Comparison of ENCODE assay signal across 10 cellular contexts in genomic region chr10:73586583-73586984, GRCh38. TPM values are rescaled to one million over a fixed set of nuclear protein-coding genes. Genes with fewer than 3 reads are reported as not detected.
DNase-seq lines count a peak whose midpoint lies in the region; TF ChIP-seq lines count a peak whose summit lies in the region.
"Had no signal": no experiment of that assay in that cellular context is flagged by ENCODE, and none has a peak within 500 bp of the region (broad histone marks: within the 10 kb centered on the region; RNA-seq: fewer than 3 reads in every experiment).

No MANE protein-coding gene starts in this region.

- no peaks in the 10 kb centered on the region for H3K27me3 Mint-ChIP-seq in activated naive CD4-positive, alpha-beta T cell treated with anti-CD3 and anti-CD28 coated beads for 36 hours (ENCODE audit: low read depth)
- H3K27me3 Mint-ChIP-seq: activated naive CD8-positive, alpha-beta T cell treated with anti-CD3 and anti-CD28 coated beads, Interleukin-2, amount 10 ng/mL, durations not matched to agents 7 days and 5 days had no signal

- H3K36me3 ChIP-seq in endocrine pancreas (ENCODE audit: control insufficient read depth, insufficient read depth, low read length) = no peaks in the 10 kb centered on the region
- H3K36me3 ChIP-seq: BLaER1 treated with 17β-estradiol and CSF1 and Interleukin-3, amounts not matched to agents 10 nM and 100 nM had no signal

- H3K27me3 ChIP-seq in endocrine pancreas (ENCODE audit: control insufficient read depth, insufficient read depth, low read length) = no peaks in the 10 kb centered on the region
- H3K27me3 ChIP-seq: BLaER1 treated with 17β-estradiol and CSF1 and Interleukin-3, amounts not matched to agents 10 nM and 100 nM had no signal

- H3K4me1 Mint-ChIP-seq in activated naive CD4-positive, alpha-beta T cell treated with anti-CD3 and anti-CD28 coated beads for 36 hours (ENCODE audit: low read depth) = peaks cover 6% of the 10 kb centered on the region

- TF ChIP-seq CTCF in 22Rv1 (IDR thresholded peaks at IDR 0.05) = no peak
- no peak for TF ChIP-seq CTCF in GM20000 (IDR thresholded peaks at IDR 0.05; ENCODE audit: extremely low read depth, missing control alignments)

- no peaks in the 10 kb centered on the region for H3K9me3 Mint-ChIP-seq in activated naive CD4-positive, alpha-beta T cell treated with anti-CD3 and anti-CD28 coated beads for 36 hours

- no peak overlapping the region for H3K27ac Mint-ChIP-seq in activated naive CD4-positive, alpha-beta T cell treated with anti-CD3 and anti-CD28 coated beads for 36 hours
- H3K27ac Mint-ChIP-seq: activated naive CD8-positive, alpha-beta T cell treated with anti-CD3 and anti-CD28 coated beads, Interleukin-2, amount 10 ng/mL, durations not matched to agents 7 days and 5 days had no signal

- H3K27ac ChIP-seq in 22Rv1 = peak overlapping the region; percentile 96
- H3K27ac ChIP-seq: BLaER1 treated with 17β-estradiol and CSF1 and Interleukin-3, amounts not matched to agents 10 nM and 100 nM had no signal

- no peak overlapping the region for H3K4me3 Mint-ChIP-seq in activated naive CD4-positive, alpha-beta T cell treated with anti-CD3 and anti-CD28 coated beads for 36 hours
- H3K4me3 Mint-ChIP-seq: activated naive CD8-positive, alpha-beta T cell treated with anti-CD3 and anti-CD28 coated beads, Interleukin-2, amount 10 ng/mL, durations not matched to agents 7 days and 5 days had no signal

- no peaks in the 10 kb centered on the region for H3K9me3 ChIP-seq in endocrine pancreas (ENCODE audit: control insufficient read depth, low read length)

- CTCF ChIA-PET in activated naive CD4-positive, alpha-beta T cell treated with anti-CD3 and anti-CD28 coated beads for 36 hours (lab: Charles Lee) = interaction anchor here (0.6 to 1.3 kb wide), 2 partner anchors 55 to 330 kb away, joined by 3 to 5 read pairs; no protein-coding TSS in a partner anchor

- DNase-seq in MV-4-11 (lab: John Stamatoyannopoulos, UW) = peak; percentile 64
- peak; percentile 60 for DNase-seq in mucosa of gallbladder (ENCODE audit: low spot score)
- no peak for DNase-seq in iPS-NIHi11 (ENCODE audit: low spot score)
- DNase-seq in cortex of kidney (lab: John Stamatoyannopoulos, UW) = no peak
- DNase-seq in GM20000 (ENCODE audit: low spot score) = no peak
- no peak for DNase-seq in activated naive CD4-positive, alpha-beta T cell treated with anti-CD3 and anti-CD28 coated beads for 36 hours
- DNase-seq: activated naive CD8-positive, alpha-beta T cell treated with anti-CD3 and anti-CD28 coated beads, Interleukin-2, amount 10 ng/mL, durations not matched to agents 7 days and 5 days had no signal

- H3K4me3 ChIP-seq in endocrine pancreas (ENCODE audit: control insufficient read depth, insufficient read depth, low read length) = peak overlapping the region; percentile 8
- H3K4me3 ChIP-seq: BLaER1 treated with 17β-estradiol and CSF1 and Interleukin-3, amounts not matched to agents 10 nM and 100 nM had no signal

- H3K9ac ChIP-seq in endocrine pancreas (ENCODE audit: control insufficient read depth, insufficient read depth, low read length) = no peak overlapping the region
- H3K9ac ChIP-seq: BLaER1 treated with 17β-estradiol and CSF1 and Interleukin-3, amounts not matched to agents 10 nM and 100 nM had no signal

- intact Hi-C loops in activated naive CD4-positive, alpha-beta T cell treated with anti-CD3 and anti-CD28 coated beads for 36 hours (cut with micrococcal nuclease) = no loop called here

- H3K4me1 ChIP-seq in endocrine pancreas (ENCODE audit: control insufficient read depth, insufficient read depth, low read length) = peaks cover 13% of the 10 kb centered on the region

- no peaks in the 10 kb centered on the region for H3K36me3 Mint-ChIP-seq in activated naive CD4-positive, alpha-beta T cell treated with anti-CD3 and anti-CD28 coated beads for 36 hours (ENCODE audit: low read depth)

RNA-seq across cellular contexts. Expression of gene USP54, which starts 4.6 kb away (rescaled TPM):
- 65.2 TPM for total RNA-seq in mucosa of gallbladder
- total RNA-seq in activated naive CD4-positive, alpha-beta T cell treated with anti-CD3 and anti-CD28 coated beads for 36 hours = 1 to 10 TPM; 3.5 to 3.8 TPM

RNA-seq across cellular contexts. Expression of gene MYOZ1, which starts 54.7 kb away (rescaled TPM):
- total RNA-seq in mucosa of gallbladder = 0.52 TPM
- total RNA-seq in activated naive CD4-positive, alpha-beta T cell treated with anti-CD3 and anti-CD28 coated beads for 36 hours = not detected
- total RNA-seq: activated naive CD8-positive, alpha-beta T cell treated with anti-CD3 and anti-CD28 coated beads, Interleukin-2, amount 10 ng/mL, durations not matched to agents 7 days and 5 days had no signal

Comparison
In these comparisons a context has a peak if more than half of its experiments do, and no peak if none do; other contexts are left out.
1. DNase-seq: peak in MV-4-11 (single experiment) and mucosa of gallbladder (single experiment); none in iPS-NIHi11 (single experiment), cortex of kidney (single experiment), GM20000 (single experiment) and activated naive CD4-positive, alpha-beta T cell treated with anti-CD3 and anti-CD28 coated beads for 36 hours (single experiment).
2. RNA of gene USP54, which starts 4.6 kb away (total RNA-seq): 65.2 TPM in mucosa of gallbladder (single experiment); 3.5 to 3.8 TPM in activated naive CD4-positive, alpha-beta T cell treated with anti-CD3 and anti-CD28 coated beads for 36 hours; every median in the first group is over 10 times any median in the second.